ENCODE assay signal across 9 cellular contexts in the genomic region with DNA sequence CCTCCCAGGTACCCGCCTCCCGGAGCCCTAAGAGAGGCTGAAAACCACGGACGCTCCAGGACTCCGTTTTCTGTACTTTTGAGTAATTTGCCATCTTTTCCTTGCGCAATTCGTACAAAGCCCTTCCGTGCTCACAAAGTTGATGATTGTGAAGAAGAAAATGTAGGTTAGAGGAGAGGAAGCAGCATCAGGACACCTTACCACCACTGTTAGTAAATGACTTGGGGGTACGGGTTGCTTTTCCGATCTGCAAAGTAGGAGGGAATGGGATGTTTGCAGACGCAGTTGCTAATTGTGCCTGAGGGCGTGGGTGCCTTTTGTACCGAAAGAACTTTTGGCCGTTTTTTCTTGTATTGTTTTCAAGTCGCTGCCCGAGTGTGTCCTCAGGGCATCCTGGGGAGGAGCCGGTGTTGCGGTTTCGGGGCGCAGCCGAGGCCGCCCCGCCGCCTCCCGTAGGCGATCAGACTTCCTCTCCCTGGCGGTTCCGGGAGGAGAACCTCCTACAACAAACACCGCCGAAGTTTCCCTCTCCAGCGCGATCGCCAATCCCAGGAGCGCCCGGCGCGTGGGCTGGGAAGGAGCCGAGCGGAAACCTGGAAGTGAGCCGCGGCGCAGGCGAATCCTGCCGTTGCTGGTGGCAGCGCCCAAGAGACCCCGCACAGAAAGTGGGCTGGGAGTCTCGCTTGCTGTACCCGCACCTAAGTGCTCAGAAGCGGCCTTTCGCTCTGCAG. TPM values are rescaled to one million over a fixed set of nuclear protein-coding genes. Genes with fewer than 3 reads are reported as not detected.
DNase-seq lines count a peak whose midpoint lies in the region; ATAC-seq and TF ChIP-seq lines count a peak whose summit lies in the region.
"Had no signal": no experiment of that assay in that cellular context is flagged by ENCODE, and none has a peak within 500 bp of the region (broad histone marks: within the 10 kb centered on the region; RNA-seq: fewer than 3 reads in every experiment).

No MANE protein-coding gene starts in this region.

- H3K9me2 ChIP-seq in Karpas-422 (replicated peaks; ENCODE audit: insufficient read depth, low read length), result no peaks in the 10 kb centered on the region

- no peaks in the 10 kb centered on the region for H3K9me3 ChIP-seq in heart right ventricle
- no peaks in the 10 kb centered on the region for H3K9me3 ChIP-seq in ovary
- no peaks in the 10 kb centered on the region for H3K9me3 ChIP-seq in Karpas-422 (ENCODE audit: low read length)

- H3K4me2 ChIP-seq in Karpas-422 (ENCODE audit: low read depth, low read length, poor library complexity, severe bottlenecking), result no peak overlapping the region

- DNase-seq in DMS 273 treated with DMSO at 0.1 percent for 48 hours (lab: John Stamatoyannopoulos, UW), result peak; percentile 57
- DNase-seq in activated naive CD8-positive, alpha-beta T cell treated with anti-CD3 and anti-CD28 coated beads, Interleukin-2, amount 10 ng/mL, durations not matched to agents 7 days and 5 days, result peak; percentile 40
- peak; percentile 32 to 56 for DNase-seq in heart right ventricle
- peak; percentile 68 to 84 (median 74) for DNase-seq in ovary
- DNase-seq in Karpas-422, result no peak
- no peak for DNase-seq in DMS114 treated with DMSO at 0.1 percent for 48 hours (lab: John Stamatoyannopoulos, UW; ENCODE audit: unreplicated experiment)
- no peak for DNase-seq in NCI-H446 treated with DMSO at 0.1 percent for 48 hours (lab: John Stamatoyannopoulos, UW)

- H3K27ac Mint-ChIP-seq in IgD-negative memory B cell, result peak overlapping the region in 2 of 3 donors; percentile 52 to 86
- H3K27ac Mint-ChIP-seq in activated naive CD8-positive, alpha-beta T cell treated with anti-CD3 and anti-CD28 coated beads, Interleukin-2, amount 10 ng/mL, durations not matched to agents 7 days and 5 days, result peak overlapping the region; percentile 5

- H3K79me2 ChIP-seq in Karpas-422 (ENCODE audit: low read length), result no peaks in the 10 kb centered on the region

- ATAC-seq in activated naive CD8-positive, alpha-beta T cell treated with anti-CD3 and anti-CD28 coated beads, Interleukin-2, amount 10 ng/mL, durations not matched to agents 7 days and 5 days (ENCODE audit: low read depth), result no peak
- ATAC-seq in heart right ventricle, result peak; percentile 50 to 86 (median 75)

- H3K4me3 ChIP-seq in heart right ventricle, result peak overlapping the region; percentile 42 to 69 (median 57)
- H3K4me3 ChIP-seq in ovary, result peak overlapping the region; percentile 50
- H3K4me3 ChIP-seq in Karpas-422 (ENCODE audit: low read length), result no peak overlapping the region

- no peak for TF ChIP-seq CTCF in heart right ventricle (IDR thresholded peaks at IDR 0.05)
- TF ChIP-seq CTCF in ovary (IDR thresholded peaks at IDR 0.05), result no peak

- H3K27ac ChIP-seq in heart right ventricle (peak overlapping the region in 3 of 10 donors; percentile 30 to 56 (median 35)), ovary (peak overlapping the region; percentile 53 to 57), Karpas-422 (ENCODE audit: low read length) (no peak overlapping the region)

- no peak overlapping the region for H2AFZ ChIP-seq in Karpas-422 (ENCODE audit: low read length)

- H3K36me3 ChIP-seq in heart right ventricle, result no peaks in the 10 kb centered on the region
- H3K36me3 ChIP-seq in ovary, result no peaks in the 10 kb centered on the region
- no peaks in the 10 kb centered on the region for H3K36me3 ChIP-seq in Karpas-422 (ENCODE audit: insufficient read depth, low read length)

- H3K4me1 Mint-ChIP-seq in IgD-negative memory B cell, result peaks cover 10 to 20% (median 12%) of the 10 kb centered on the region in 3 donors
- H3K4me1 Mint-ChIP-seq in activated naive CD8-positive, alpha-beta T cell treated with anti-CD3 and anti-CD28 coated beads, Interleukin-2, amount 10 ng/mL, durations not matched to agents 7 days and 5 days, result peaks cover 14% of the 10 kb centered on the region

- peaks cover 3% of the 10 kb centered on the region for H3K36me3 Mint-ChIP-seq in IgD-negative memory B cell
- no peaks in the 10 kb centered on the region for H3K36me3 Mint-ChIP-seq in activated naive CD8-positive, alpha-beta T cell treated with anti-CD3 and anti-CD28 coated beads, Interleukin-2, amount 10 ng/mL, durations not matched to agents 7 days and 5 days

- no peak overlapping the region for H3K9ac ChIP-seq in Karpas-422 (ENCODE audit: low read length)

- POLR2A ChIA-PET in activated naive CD8-positive, alpha-beta T cell treated with anti-CD3 and anti-CD28 coated beads, Interleukin-2, amount 10 ng/mL, durations not matched to agents 7 days and 5 days (lab: Charles Lee), result no interaction called here

- H3K27me3 ChIP-seq in heart right ventricle (peaks cover 0 to 100% (median 65%) of the 10 kb centered on the region in 7 donors), ovary (no peaks in the 10 kb centered on the region), Karpas-422 (ENCODE audit: low read length) (0 out of 2 replicates have a peak, but pooled peaks cover under 1% of the 10 kb centered on the region)

- TF ChIP-seq POLR2A in ovary (IDR thresholded peaks at IDR 0.05), result peak; percentile 4

- H3K9me3 Mint-ChIP-seq in IgD-negative memory B cell, result peaks cover 0 to 4% (median 0%) of the 10 kb centered on the region in 3 donors
- H3K9me3 Mint-ChIP-seq in activated naive CD8-positive, alpha-beta T cell treated with anti-CD3 and anti-CD28 coated beads, Interleukin-2, amount 10 ng/mL, durations not matched to agents 7 days and 5 days, result no peaks in the 10 kb centered on the region

- no peaks in the 10 kb centered on the region for H4K20me1 ChIP-seq in Karpas-422 (ENCODE audit: insufficient read depth, low read depth, low read length)

- intact Hi-C loops in heart right ventricle (cut with DNase I) (no loop called here), ovary (cut with DNase I) (no loop called here)

- 0% methylated on average over 50 of the region's 50 CpGs for WGBS in heart right ventricle, 2 donors
- WGBS in ovary, 3 donors, result 0 to 1% (median 0%) methylated on average over 44 to 50 of the region's 50 CpGs

- no peak for TF ChIP-seq EP300 in ovary (IDR thresholded peaks at IDR 0.05)

- H3K4me1 ChIP-seq in heart right ventricle (peaks cover 16 to 41% (median 34%) of the 10 kb centered on the region in 9 donors), ovary (ENCODE audit: insufficient read depth) (peaks cover 5% of the 10 kb centered on the region), Karpas-422 (ENCODE audit: low read length) (no peaks in the 10 kb centered on the region)

- H3K27me3 Mint-ChIP-seq in IgD-negative memory B cell, result peaks cover 61% of the 10 kb centered on the region
- H3K27me3 Mint-ChIP-seq in activated naive CD8-positive, alpha-beta T cell treated with anti-CD3 and anti-CD28 coated beads, Interleukin-2, amount 10 ng/mL, durations not matched to agents 7 days and 5 days, result peaks cover 81% of the 10 kb centered on the region

- H3K4me3 Mint-ChIP-seq in IgD-negative memory B cell, result peak overlapping the region; percentile 68 to 91 (median 80)
- peak overlapping the region; percentile 83 for H3K4me3 Mint-ChIP-seq in activated naive CD8-positive, alpha-beta T cell treated with anti-CD3 and anti-CD28 coated beads, Interleukin-2, amount 10 ng/mL, durations not matched to agents 7 days and 5 days

RNA-seq across cellular contexts. Expression of gene PRR15, which starts 1.0 kb away (rescaled TPM):
- polyA plus RNA-seq in IgD-negative memory B cell (not detected), heart right ventricle (under 1 TPM; 0.29 to 0.42 TPM), ovary (10 to 100 TPM in 1 of 2 donors, 1 to 10 TPM in 1; 2.0 to 18.5 TPM)
- total RNA-seq in activated naive CD8-positive, alpha-beta T cell treated with anti-CD3 and anti-CD28 coated beads, Interleukin-2, amount 10 ng/mL, durations not matched to agents 7 days and 5 days, result not detected
- total RNA-seq in heart right ventricle (under 1 TPM in 5 of 10 donors, not detected in 5; 0.14 to 0.49 (median 0.23) TPM), ovary (10 to 100 TPM in 2 of 7 donors, 1 to 10 TPM in 5; 5.9 to 19.8 (median 8.0) TPM)
- not detected in 2 replicates for total RNA-seq in Karpas-422 (2014; rRNA removed; shearing (Covaris generic); ENCODE audit: low replicate concordance)
- total RNA-seq: T-helper 1 cell treated with Interleukin-12 subunit alpha and Interleukin-12 subunit beta and Interleukin-4 antibody, amounts not matched to agents 30 ng/mL and 1 ng/mL, for 36 hours had no signal

Comparison
In these comparisons a context has a peak if more than half of its experiments do, and no peak if none do; other contexts are left out.
1. DNase-seq: peak in DMS 273 treated with DMSO at 0.1 percent for 48 hours (single experiment), activated naive CD8-positive, alpha-beta T cell treated with anti-CD3 and anti-CD28 coated beads, Interleukin-2, amount 10 ng/mL, durations not matched to agents 7 days and 5 days (single experiment), heart right ventricle (2 of 2) and ovary (5 of 5); none in Karpas-422 (single experiment), DMS114 treated with DMSO at 0.1 percent for 48 hours (single experiment) and NCI-H446 treated with DMSO at 0.1 percent for 48 hours (single experiment).